In genomic region chr1:208434008-208434407, GRCh38 we compare ENCODE assay signal across 18 cellular contexts.
A peak's percentile ranks its signal among the peaks of the same experiment; 100 is the strongest.
DNase-seq lines count a peak whose midpoint lies in the region; ATAC-seq, FAIRE-seq and TF ChIP-seq lines count a peak whose summit lies in the region.
"Had no signal": no experiment of that assay in that cellular context is flagged by ENCODE, and none has a peak within 500 bp of the region (broad histone marks: within the 10 kb centered on the region; RNA-seq: fewer than 3 reads in every experiment).

No MANE protein-coding gene starts in this region.

- H4K91ac ChIP-seq in mesenchymal stem cell (ENCODE audit: low read length) = no peak overlapping the region

- H3K4me1 ChIP-seq in astrocyte (ENCODE audit: insufficient read depth, low read length) (peaks cover 5% of the 10 kb centered on the region), mesenchymal stem cell (ENCODE audit: control insufficient read depth, insufficient read depth, low read depth, low read length) (no peaks in the 10 kb centered on the region), small intestine (ENCODE audit: control insufficient read depth in 2 of 2, insufficient read depth in 1 of 2, low read depth in 1 of 2, low read length in 1 of 2) (peaks cover 0 to 4% of the 10 kb centered on the region in 2 donors), Karpas-422 (ENCODE audit: low read length) (no peaks in the 10 kb centered on the region)

- intact Hi-C loops in activated CD4-positive, alpha-beta T cell treated with anti-CD3 and anti-CD28 coated beads for 36 hours (cut with DNase I, micrococcal nuclease) = no loop called here

- no peak overlapping the region for H3K23ac ChIP-seq in mesenchymal stem cell (ENCODE audit: low read length in 2 of 2)

- H4K20me1 ChIP-seq in astrocyte (ENCODE audit: insufficient read depth, low read length) (no peaks in the 10 kb centered on the region), Karpas-422 (ENCODE audit: insufficient read depth, low read depth, low read length) (no peaks in the 10 kb centered on the region)

- no peak overlapping the region for H2BK15ac ChIP-seq in mesenchymal stem cell (ENCODE audit: low read depth, poor library complexity, severe bottlenecking)

- TF ChIP-seq CTCF in astrocyte (IDR thresholded peaks at IDR 0.05; ENCODE audit: insufficient read depth, low read depth, low read length) = no peak

- no peak for ATAC-seq in activated CD4-positive, alpha-beta T cell treated with anti-CD3 and anti-CD28 coated beads for 36 hours
- ATAC-seq: CD8-positive, alpha-beta T cell had no signal

- H3K27ac Mint-ChIP-seq in astrocyte (ENCODE audit: unreplicated experiment) = peak overlapping the region; percentile 42
- no peak overlapping the region for H3K27ac Mint-ChIP-seq in activated CD4-positive, alpha-beta T cell treated with anti-CD3 and anti-CD28 coated beads for 36 hours
- H3K27ac Mint-ChIP-seq: CD14-positive monocyte; CD8-positive, alpha-beta T cell; H9 had no signal

- H3K36me3 ChIP-seq in MG63 (no peaks in the 10 kb centered on the region), astrocyte (ENCODE audit: insufficient read depth, low read length) (no peaks in the 10 kb centered on the region), mesenchymal stem cell (ENCODE audit: control insufficient read depth in 1 of 2, insufficient read depth in 2 of 2, low read depth in 1 of 2, low read length in 2 of 2) (no peaks in the 10 kb centered on the region), small intestine (ENCODE audit: control insufficient read depth in 2 of 2, insufficient read depth in 2 of 2, low read length in 2 of 2) (no peaks in the 10 kb centered on the region), Karpas-422 (ENCODE audit: insufficient read depth, low read length) (no peaks in the 10 kb centered on the region)

- no peak overlapping the region for H2BK12ac ChIP-seq in mesenchymal stem cell (ENCODE audit: low read length in 2 of 2)

- CTCF ChIA-PET in activated CD4-positive, alpha-beta T cell treated with anti-CD3 and anti-CD28 coated beads for 36 hours (lab: Charles Lee) = interaction anchor here (1.4 kb wide), 1 partner anchor 11 kb away, joined by 4 read pairs; no protein-coding TSS in a partner anchor

- H2BK5ac ChIP-seq in mesenchymal stem cell (ENCODE audit: low read depth, low read length, poor library complexity, severe bottlenecking) = no peak overlapping the region

- no peaks in the 10 kb centered on the region for H3K36me3 Mint-ChIP-seq in astrocyte (ENCODE audit: low read depth, unreplicated experiment)
- H3K36me3 Mint-ChIP-seq in activated CD4-positive, alpha-beta T cell treated with anti-CD3 and anti-CD28 coated beads for 36 hours (ENCODE audit: low read depth) = no peaks in the 10 kb centered on the region
- H3K36me3 Mint-ChIP-seq: CD14-positive monocyte; CD8-positive, alpha-beta T cell had no signal

- H3K9me3 Mint-ChIP-seq in astrocyte (ENCODE audit: unreplicated experiment) = no peaks in the 10 kb centered on the region
- no peaks in the 10 kb centered on the region for H3K9me3 Mint-ChIP-seq in activated CD4-positive, alpha-beta T cell treated with anti-CD3 and anti-CD28 coated beads for 36 hours (ENCODE audit: low read depth)
- H3K9me3 Mint-ChIP-seq: CD8-positive, alpha-beta T cell; H9 had no signal

- peaks cover 23% of the 10 kb centered on the region for H3K4me1 Mint-ChIP-seq in astrocyte (ENCODE audit: low read depth, unreplicated experiment)
- H3K4me1 Mint-ChIP-seq in activated CD4-positive, alpha-beta T cell treated with anti-CD3 and anti-CD28 coated beads for 36 hours = no peaks in the 10 kb centered on the region
- H3K4me1 Mint-ChIP-seq: CD14-positive monocyte had no signal

- H3K4me3 Mint-ChIP-seq in astrocyte (ENCODE audit: unreplicated experiment) = no peak overlapping the region
- H3K4me3 Mint-ChIP-seq in activated CD4-positive, alpha-beta T cell treated with anti-CD3 and anti-CD28 coated beads for 36 hours = no peak overlapping the region
- H3K4me3 Mint-ChIP-seq: CD14-positive monocyte; CD8-positive, alpha-beta T cell; H9 had no signal

- H2BK120ac ChIP-seq in mesenchymal stem cell (ENCODE audit: low read depth, low read length) = no peak overlapping the region

- H2AK5ac ChIP-seq in mesenchymal stem cell (ENCODE audit: low read length, severe bottlenecking) = no peak overlapping the region

- H3K27me3 ChIP-seq in MG63 (no peaks in the 10 kb centered on the region), astrocyte (ENCODE audit: insufficient read depth, low read length) (no peaks in the 10 kb centered on the region), mesenchymal stem cell (ENCODE audit: control insufficient read depth in 1 of 2, insufficient read depth in 1 of 2, low read length in 2 of 2) (no peaks in the 10 kb centered on the region), small intestine (ENCODE audit: control insufficient read depth in 2 of 2, insufficient read depth in 2 of 2, low read length in 2 of 2) (no peaks in the 10 kb centered on the region), Karpas-422 (ENCODE audit: low read length) (no peaks in the 10 kb centered on the region)

- 87% methylated on average over 4 of the region's 4 CpGs for WGBS in mesenchymal stem cell
- WGBS in small intestine, 3 donors = 76 to 90% (median 90%) methylated on average over 4 of the region's 4 CpGs

- peaks cover 2% of the 10 kb centered on the region for H3K27me3 Mint-ChIP-seq in astrocyte (ENCODE audit: low read depth, unreplicated experiment)
- H3K27me3 Mint-ChIP-seq in activated CD4-positive, alpha-beta T cell treated with anti-CD3 and anti-CD28 coated beads for 36 hours = no peaks in the 10 kb centered on the region

- peak; percentile 17 for DNase-seq in MG63
- DNase-seq in astrocyte (ENCODE audit: low read depth) = peak; percentile 20
- DNase-seq in mesenchymal stem cell = peak; percentile 12
- no peak for DNase-seq in activated CD4-positive, alpha-beta T cell treated with anti-CD3 and anti-CD28 coated beads for 36 hours
- DNase-seq in small intestine = no peak
- DNase-seq in activated CD4-positive, CD25-positive, alpha-beta regulatory T cell (lab: John Stamatoyannopoulos, UW) = no peak
- DNase-seq in Karpas-422 = no peak
- DNase-seq: CD8-positive, alpha-beta T cell; COR-L47; DMS153; DMS79 treated with DMSO at 0.1 percent for 48 hours; GDM1; GOT3; H9 had no signal

- no peak overlapping the region for H2AFZ ChIP-seq in astrocyte (ENCODE audit: low read depth, low read length)
- no peak overlapping the region for H2AFZ ChIP-seq in mesenchymal stem cell (ENCODE audit: low read depth, low read length)
- no peak overlapping the region for H2AFZ ChIP-seq in Karpas-422 (ENCODE audit: low read length)

- H3K79me2 ChIP-seq in astrocyte (ENCODE audit: insufficient read depth, low read length) = no peaks in the 10 kb centered on the region
- H3K79me2 ChIP-seq in Karpas-422 (ENCODE audit: low read length) = no peaks in the 10 kb centered on the region

- no peak overlapping the region for H3K4ac ChIP-seq in mesenchymal stem cell (ENCODE audit: low read depth in 1 of 2, low read length in 2 of 2)

- H3K4me3 ChIP-seq in MG63 (no peak overlapping the region), astrocyte (ENCODE audit: insufficient read depth, low read depth, low read length) (no peak overlapping the region), mesenchymal stem cell (ENCODE audit: insufficient read depth in 1 of 2, low read depth in 1 of 2, low read length in 2 of 2) (no peak overlapping the region), small intestine (ENCODE audit: low read depth in 1 of 2, low read length in 2 of 2) (no peak overlapping the region), Karpas-422 (ENCODE audit: low read length) (no peak overlapping the region)

- no peaks in the 10 kb centered on the region for H3K79me1 ChIP-seq in mesenchymal stem cell (replicated peaks; ENCODE audit: low read length, poor library complexity, severe bottlenecking)

- no peak overlapping the region for H4K8ac ChIP-seq in mesenchymal stem cell (ENCODE audit: low read length)

- no peaks in the 10 kb centered on the region for H3K9me3 ChIP-seq in MG63
- no peaks in the 10 kb centered on the region for H3K9me3 ChIP-seq in astrocyte (ENCODE audit: insufficient read depth, low read depth, low read length)
- H3K9me3 ChIP-seq in mesenchymal stem cell (ENCODE audit: control insufficient read depth, low read length) = no peaks in the 10 kb centered on the region
- H3K9me3 ChIP-seq in small intestine (ENCODE audit: control insufficient read depth, low read depth) = no peaks in the 10 kb centered on the region
- H3K9me3 ChIP-seq in Karpas-422 (ENCODE audit: low read length) = no peaks in the 10 kb centered on the region

- H3K27ac ChIP-seq in astrocyte (ENCODE audit: low read depth, low read length) (no peak overlapping the region), mesenchymal stem cell (ENCODE audit: low read length, poor library complexity, severe bottlenecking) (no peak overlapping the region), small intestine (ENCODE audit: low read depth in 1 of 2, low read length in 1 of 2) (no peak overlapping the region), Karpas-422 (ENCODE audit: low read length) (no peak overlapping the region)

- POLR2A ChIA-PET in activated CD4-positive, alpha-beta T cell treated with anti-CD3 and anti-CD28 coated beads for 36 hours (lab: Charles Lee) = no interaction called here

- no peaks in the 10 kb centered on the region for H3K9me2 ChIP-seq in Karpas-422 (replicated peaks; ENCODE audit: insufficient read depth, low read length)

- H3K9ac ChIP-seq in astrocyte (ENCODE audit: low read length) = no peak overlapping the region
- no peak overlapping the region for H3K9ac ChIP-seq in mesenchymal stem cell (ENCODE audit: low read length)
- H3K9ac ChIP-seq in Karpas-422 (ENCODE audit: low read length) = no peak overlapping the region

- H3K18ac ChIP-seq in mesenchymal stem cell (ENCODE audit: low read depth in 1 of 2, low read length in 2 of 2) = no peak overlapping the region

- no peak for FAIRE-seq in astrocyte (lab: Jason Lieb, UNC)
- no peak for FAIRE-seq in small intestine (lab: Jason Lieb, UNC)
- FAIRE-seq: A204.1, D721Med, GM12892 had no signal

- H3K14ac ChIP-seq in mesenchymal stem cell (ENCODE audit: low read length in 2 of 2) = no peak overlapping the region

- no peak overlapping the region for H3K4me2 ChIP-seq in astrocyte (ENCODE audit: low read length)
- no peak overlapping the region for H3K4me2 ChIP-seq in mesenchymal stem cell (ENCODE audit: low read length, poor library complexity, severe bottlenecking)
- no peak overlapping the region for H3K4me2 ChIP-seq in Karpas-422 (ENCODE audit: low read depth, low read length, poor library complexity, severe bottlenecking)

Comparison
In these comparisons a context has a peak if more than half of its experiments do, and no peak if none do; other contexts are left out.
1. DNase-seq: peak in MG63 (single experiment), astrocyte (single experiment) and mesenchymal stem cell (single experiment); none in activated CD4-positive, alpha-beta T cell treated with anti-CD3 and anti-CD28 coated beads for 36 hours (single experiment), small intestine (single experiment), activated CD4-positive, CD25-positive, alpha-beta regulatory T cell (0 of 4) and Karpas-422 (single experiment).